ENCODE assay signal across 8 cellular contexts in the genomic region with DNA sequence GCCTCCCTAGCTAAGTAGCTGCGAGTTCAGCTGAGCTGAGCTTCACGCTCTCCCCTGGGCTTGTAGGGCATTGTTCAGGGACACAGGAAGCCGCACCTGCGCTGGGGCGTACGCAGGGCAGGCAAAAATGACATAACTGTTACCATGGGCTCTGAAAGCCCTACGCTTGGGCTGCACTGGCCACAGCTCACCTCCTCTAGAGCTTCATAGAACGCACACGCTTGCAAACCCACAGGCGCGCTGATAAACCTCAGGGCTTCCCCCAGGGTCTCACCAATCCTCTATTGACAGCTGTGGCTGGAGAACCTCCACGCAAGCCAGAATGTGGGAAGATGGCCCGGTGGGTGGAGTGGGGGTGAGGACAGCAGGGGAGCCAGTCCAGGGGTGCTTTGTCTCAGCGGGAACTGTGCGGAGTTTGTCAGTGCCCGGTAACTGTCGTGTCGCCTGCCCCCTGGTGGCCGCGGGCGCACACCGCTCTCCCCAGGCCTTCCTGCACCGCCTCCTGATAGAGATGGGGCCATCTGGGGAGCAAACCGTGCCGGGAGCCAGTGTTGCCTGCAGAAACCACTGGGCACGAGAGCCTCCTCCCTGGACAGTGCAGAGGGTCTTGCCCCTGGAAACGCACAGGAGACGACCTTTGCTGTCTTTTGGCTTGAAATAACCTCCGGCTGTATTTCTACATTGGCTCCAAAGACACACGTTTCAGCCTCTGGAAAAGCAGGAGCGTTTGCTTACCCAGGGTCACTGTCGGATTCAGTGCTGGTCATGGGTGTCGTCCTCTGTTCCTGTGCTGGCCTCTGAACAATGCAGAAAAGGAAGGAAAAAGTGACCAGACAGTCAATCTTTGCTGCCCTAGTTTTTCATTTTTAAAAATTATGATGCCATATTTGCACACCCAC. TPM values are rescaled to one million over a fixed set of nuclear protein-coding genes. Genes with fewer than 3 reads are reported as not detected.
A peak's percentile ranks its signal among the peaks of the same experiment; 100 is the strongest.
DNase-seq lines count a peak whose midpoint lies in the region; ATAC-seq, FAIRE-seq and TF ChIP-seq lines count a peak whose summit lies in the region.

No MANE protein-coding gene starts in this region.

- peaks cover 3% of the 10 kb centered on the region for H3K4me1 Mint-ChIP-seq in CD14-positive monocyte

- intact Hi-C loops in CD14-positive monocyte (cut with micrococcal nuclease): loop anchor here (5.0 to 10.0 kb wide), 4 partner anchors 502 to 585 kb away; no protein-coding TSS in a partner anchor

- peak; percentile 74 for ATAC-seq in GM19438 (IDR thresholded peaks at IDR 0.05; ENCODE audit: low read depth, unreplicated experiment)

- no peaks in the 10 kb centered on the region for H3K9me3 ChIP-seq in HUES64 (ENCODE audit: insufficient read depth, low read depth, low read length)

- H3K4me3 ChIP-seq in HUES64 (ENCODE audit: low read length): no peak overlapping the region

- H3K36me3 Mint-ChIP-seq in CD14-positive monocyte: no peaks in the 10 kb centered on the region

- no peaks in the 10 kb centered on the region for H3K4me1 ChIP-seq in HUES64 (ENCODE audit: insufficient read depth, low read length)

- peak overlapping the region in 1 of 7 donors; percentile 57 for H3K27ac Mint-ChIP-seq in CD14-positive monocyte

- H3K4me3 Mint-ChIP-seq in CD14-positive monocyte: no peak overlapping the region

- no peaks in the 10 kb centered on the region for H3K9me3 Mint-ChIP-seq in CD14-positive monocyte

- H3K9ac ChIP-seq in HUES64 (ENCODE audit: low read depth, low read length): 0 out of 2 replicates have a peak overlapping the region, but pooled peaks have one; percentile 3

- peak; percentile 92 for TF ChIP-seq CTCF in CD14-positive monocyte (IDR thresholded peaks at IDR 0.05)

- H3K27me3 Mint-ChIP-seq in CD14-positive monocyte (ENCODE audit: low read depth in 3 of 3): peaks cover 3 to 19% (median 16%) of the 10 kb centered on the region in 3 donors

- DNase-seq in CD14-positive monocyte (ENCODE audit: low spot score) (peak; percentile 56), RPMI8226 (peak; percentile 82), globus pallidus (ENCODE audit: low spot score) (peak; percentile 37), pons (ENCODE audit: low spot score) (peak; percentile 9), urothelium cell line (ENCODE audit: low spot score) (peak; percentile 91)
- peak; percentile 26 for DNase-seq in activated effector memory CD4-positive, alpha-beta T cell treated with Interleukin-2 at 50 U/mL for 16 hours

- no peak overlapping the region for H3K27ac ChIP-seq in HUES64 (ENCODE audit: low read depth, low read length)

- peak; percentile 98 for FAIRE-seq in urothelium cell line (lab: Jason Lieb, UNC)

- no peaks in the 10 kb centered on the region for H3K27me3 ChIP-seq in HUES64 (ENCODE audit: insufficient read depth, low read length)

- H3K36me3 ChIP-seq in HUES64 (ENCODE audit: insufficient read depth, low read length): no peaks in the 10 kb centered on the region

- WGBS in HUES64: 43% methylated on average over 33 of the region's 33 CpGs

RNA-seq across cellular contexts. Expression of gene CIDEA, which starts 17.0 kb away (rescaled TPM):
- not detected for polyA plus RNA-seq in CD14-positive monocyte
- polyA plus RNA-seq in HUES64 (2013, experiment 1 of 2): not detected
- not detected for polyA plus RNA-seq in HUES64 (2013, experiment 2 of 2)

Comparison
In these comparisons a context has a peak if more than half of its experiments do, and no peak if none do; other contexts are left out.
1. DNase-seq: peak in every context shown above with its lines; median percentile 91 in urothelium cell line; 82 in RPMI8226; 56 in CD14-positive monocyte; 37 in globus pallidus; 26 in activated effector memory CD4-positive, alpha-beta T cell treated with Interleukin-2 at 50 U/mL for 16 hours; 9 in pons.